ENCODE assay signal across 28 cellular contexts in genomic region chr11:113789675-113790320, GRCh38. TPM values are rescaled to one million over a fixed set of nuclear protein-coding genes. Genes with fewer than 3 reads are reported as not detected.
DNase-seq lines count a peak whose midpoint lies in the region; ATAC-seq, FAIRE-seq and TF ChIP-seq lines count a peak whose summit lies in the region.
"Had no signal": no experiment of that assay in that cellular context is flagged by ENCODE, and none has a peak within 500 bp of the region (broad histone marks: within the 10 kb centered on the region; RNA-seq: fewer than 3 reads in every experiment).

No MANE protein-coding gene starts in this region.

- no peak for TF ChIP-seq CTCF in HepG2 (CRISPR knock-in tag; IDR thresholded peaks at IDR 0.05)
- no peak for TF ChIP-seq CTCF in right lobe of liver (IDR thresholded peaks at IDR 0.05)
- TF ChIP-seq CTCF in Panc1 (IDR thresholded peaks at IDR 0.05) = no peak
- no peak for TF ChIP-seq CTCF in GM10266 (IDR thresholded peaks at IDR 0.05; ENCODE audit: control insufficient read depth, insufficient read depth, low read depth, missing control alignments)
- no peak for TF ChIP-seq CTCF in BE2C (IDR thresholded peaks at IDR 0.05; ENCODE audit: low read depth, low read length)

- in situ Hi-C loops in HepG2 (cut with HindIII; ENCODE audit: extremely low pct_ligation_motif_present, low pct_unique_long_range_greater_than_20kb) (no loop called here), Panc1 (cut with HindIII; ENCODE audit: low pct_unique_long_range_greater_than_20kb, low sequenced_read_pairs) (no loop called here)

- no peaks in the 10 kb centered on the region for H3K36me3 ChIP-seq in HepG2 (replicated peaks in 1 of 2; ENCODE audit: control insufficient read depth in 1 of 2, insufficient read depth in 2 of 2, low read length in 2 of 2)
- no peaks in the 10 kb centered on the region for H3K36me3 ChIP-seq in right lobe of liver
- no peaks in the 10 kb centered on the region for H3K36me3 ChIP-seq in Panc1 (ENCODE audit: control insufficient read depth, insufficient read depth, low read length)
- H3K36me3 ChIP-seq in BE2C = no peaks in the 10 kb centered on the region

- FAIRE-seq in HepG2 (lab: Jason Lieb, UNC) = no peak
- FAIRE-seq: A549, GM12891, H1 had no signal

- BruUV-seq in HepG2 (replicated peaks; lab: Mats Ljungman, UMichigan) (no TSS peak), Panc1 (replicated peaks; lab: Mats Ljungman, UMichigan) (no TSS peak)

- H3K4me2 ChIP-seq in HepG2 (ENCODE audit: low read depth, low read length) = no peak overlapping the region
- H3K4me2 ChIP-seq: A549 had no signal

- no peaks in the 10 kb centered on the region for H3K4me1 ChIP-seq in HepG2 (ENCODE audit: insufficient read depth, low read length)
- H3K4me1 ChIP-seq in right lobe of liver = no peaks in the 10 kb centered on the region
- no peaks in the 10 kb centered on the region for H3K4me1 ChIP-seq in Panc1 (ENCODE audit: control insufficient read depth, insufficient read depth, low read length)
- no peaks in the 10 kb centered on the region for H3K4me1 ChIP-seq in BE2C
- H3K4me1 ChIP-seq: A549 had no signal

- intact Hi-C loops in HepG2 (cut with micrococcal nuclease; ENCODE audit: unreplicated experiment) (no loop called here), right lobe of liver (cut with DNase I) (no loop called here), Panc1 (cut with micrococcal nuclease; ENCODE audit: unreplicated experiment) (no loop called here)

- POLR2A ChIA-PET in HepG2 (lab: Yijun Ruan, JAX) (no interaction called here), Panc1 (lab: Charles Lee) (no interaction called here)

- no peaks in the 10 kb centered on the region; a peak in 2 of 5 replicates for H3K27me3 ChIP-seq in HepG2 (ENCODE audit: control insufficient read depth in 1 of 2, insufficient read depth in 2 of 2, low read length in 2 of 2)
- H3K27me3 ChIP-seq in right lobe of liver = no peaks in the 10 kb centered on the region
- H3K27me3 ChIP-seq in Panc1 (ENCODE audit: control insufficient read depth, insufficient read depth, low read length) = no peaks in the 10 kb centered on the region
- H3K27me3 ChIP-seq in BE2C = no peaks in the 10 kb centered on the region

- H3K79me2 ChIP-seq in HepG2 (ENCODE audit: insufficient read depth, low read length) = no peaks in the 10 kb centered on the region

- 93% methylated on average over 25 of the region's 35 CpGs for WGBS in HepG2 (ENCODE audit: low lambda C conversion rate)
- WGBS in right lobe of liver (ENCODE audit: insufficient coverage, low coverage, low lambda C conversion rate, missing lambda C conversion rate) = 89% methylated on average over 16 of the region's 35 CpGs

- ATAC-seq in HepG2 (0 out of 3 replicates have a peak, but pooled peaks have one; percentile 31), right lobe of liver (no peak), Panc1 (peak; percentile 56; the same call in 1 of the 2 replicates)
- ATAC-seq: A549 had no signal

- TF ChIP-seq RAD21 in HepG2 (CRISPR knock-in tag; IDR thresholded peaks at IDR 0.05) = no peak

- H3K27ac ChIP-seq in HepG2 (ENCODE audit: extremely low read length, insufficient read depth, low read length) (no peak overlapping the region), right lobe of liver (no peak overlapping the region), Panc1 (ENCODE audit: low read length) (no peak overlapping the region)
- H3K27ac ChIP-seq: A549, RWPE1, SK-N-MC had no signal

- H4K20me1 ChIP-seq in HepG2 (ENCODE audit: insufficient read depth, low read length) = no peaks in the 10 kb centered on the region

- CTCF ChIA-PET in HepG2 (lab: Yijun Ruan, JAX; ENCODE audit: low intra/inter-chr PET ratio, low total read pairs) = no interaction called here
- CTCF ChIA-PET in Panc1 (lab: Charles Lee) = no interaction called here

- DNase-seq in HepG2 (ENCODE audit: low spot score) (no peak), right lobe of liver (no peak), Panc1 (ENCODE audit: low read depth, low spot score) (no peak), iPS-NIHi11 (ENCODE audit: low spot score) (peak; percentile 21), GM10266 (ENCODE audit: extremely low spot score) (no peak), BE2C (no peak)
- no peak for DNase-seq in stimulated activated CD8-positive, alpha-beta memory T cell treated with anti-CD3 and anti-CD28 coated beads, Interleukin-4, amount 100 ng/mL, for 48 hours
- DNase-seq: AML-193; C1 segment of cervical spinal cord; CD4-positive, alpha-beta memory T cell; COR-L47; DMS79; EL; GDM1; NCI-H1048; NCI-H1417; NCI-H1694 treated with DMSO at 0.1 percent for 48 hours; NCI-H2081; NCI-H2227 treated with DMSO at 0.1 percent for 48 hours; NCI-H526 treated with DMSO at 0.1 percent for 48 hours; SIG-M5 had no signal

- TF ChIP-seq EP300 in HepG2 (IDR thresholded peaks at IDR 0.05; ENCODE audit: low read depth in 2 of 2, low read length in 2 of 2) (no peak), HepG2 (CRISPR knock-in tag; IDR thresholded peaks at IDR 0.05; ENCODE audit: borderline replicate concordance) (no peak)

- no peak overlapping the region for H2AFZ ChIP-seq in HepG2 (ENCODE audit: low read length)

- no peak overlapping the region for H3K9ac ChIP-seq in HepG2 (ENCODE audit: insufficient read depth, low read depth, low read length)

- H3K9me3 ChIP-seq in HepG2 (ENCODE audit: low read length) = no peaks in the 10 kb centered on the region
- H3K9me3 ChIP-seq in right lobe of liver = no peaks in the 10 kb centered on the region
- no peaks in the 10 kb centered on the region for H3K9me3 ChIP-seq in Panc1 (ENCODE audit: control insufficient read depth, insufficient read depth, low read depth, low read length)
- H3K9me3 ChIP-seq in BE2C = no peaks in the 10 kb centered on the region
- H3K9me3 ChIP-seq: A549 had no signal

- H3K4me3 ChIP-seq in HepG2 (replicated peaks in 1 of 3; ENCODE audit: insufficient read depth in 1 of 3, low read depth in 2 of 3, low read length in 3 of 3) = no peak overlapping the region
- no peak overlapping the region for H3K4me3 ChIP-seq in right lobe of liver
- no peak overlapping the region for H3K4me3 ChIP-seq in Panc1 (ENCODE audit: low read depth in 2 of 2, low read length in 2 of 2)
- no peak overlapping the region for H3K4me3 ChIP-seq in BE2C (ENCODE audit: low read depth, low read length)
- H3K4me3 ChIP-seq: A549, SK-N-MC had no signal

- TF ChIP-seq POLR2A in HepG2 (IDR thresholded peaks at IDR 0.05; ENCODE audit: insufficient read depth in 1 of 2, low read depth in 2 of 2, low read length in 2 of 2) (no peak), right lobe of liver (IDR thresholded peaks at IDR 0.05) (no peak)

RNA-seq across cellular contexts. Expression of gene CLDN25, which starts 10.2 kb away (rescaled TPM):
- not detected in 2 replicates for total RNA-seq in HepG2 (2016; rRNA removed; fragmentation: Illumina TruSeq; extraction: Trizol)
- total RNA-seq in HepG2 (2016; cell fraction: cytosol; rRNA removed; fragmentation: Illumina TruSeq; extraction: Trizol; ENCODE audit: low read depth) = not detected in 2 replicates
- total RNA-seq in HepG2 (2016; cell fraction: insoluble cytoplasmic fraction; rRNA removed; fragmentation: Illumina TruSeq; extraction: Trizol) = not detected in 2 replicates
- not detected in 2 replicates for total RNA-seq in HepG2 (2016; cell fraction: membrane; rRNA removed; fragmentation: Illumina TruSeq; extraction: Trizol)
- total RNA-seq in HepG2 (2016; cell fraction: nucleus; rRNA removed; fragmentation: Illumina TruSeq; extraction: Trizol) = not detected in 2 replicates
- not detected in 2 replicates for polyA plus RNA-seq in HepG2 (2011; rRNA removed)
- polyA plus RNA-seq in HepG2 (2011; cell fraction: cytosol; rRNA removed) = not detected in 2 replicates
- polyA plus RNA-seq in HepG2 (2011; cell fraction: nucleus; rRNA removed) = not detected in 2 replicates
- polyA plus RNA-seq in HepG2 (2012) = not detected in 2 replicates
- polyA plus RNA-seq in HepG2 (2016; cell fraction: cytosol; fragmentation: Illumina TruSeq; extraction: Trizol; ENCODE audit: low read depth) = not detected in 2 replicates
- polyA plus RNA-seq in HepG2 (2016; cell fraction: insoluble cytoplasmic fraction; fragmentation: Illumina TruSeq; extraction: Trizol; ENCODE audit: low read depth) = not detected in 2 replicates
- not detected in 2 replicates for polyA plus RNA-seq in HepG2 (2016; cell fraction: membrane; fragmentation: Illumina TruSeq; extraction: Trizol; ENCODE audit: low read depth)
- polyA plus RNA-seq in HepG2 (2016; cell fraction: nucleus; fragmentation: Illumina TruSeq; extraction: Trizol; ENCODE audit: insufficient read depth, low read depth) = not detected in 2 replicates
- polyA minus RNA-seq in HepG2 (2011; rRNA and poly(A)+ RNA removed; ENCODE audit: low replicate concordance) = not detected in 2 replicates
- not detected in 2 replicates for polyA minus RNA-seq in HepG2 (2011; cell fraction: cytosol; rRNA and poly(A)+ RNA removed)
- polyA minus RNA-seq in HepG2 (2011; cell fraction: nucleus; rRNA and poly(A)+ RNA removed) = not detected in 2 replicates
- total RNA-seq in right lobe of liver = not detected
- total RNA-seq in Panc1 (2021; ENCODE audit: unreplicated experiment) = not detected
- not detected for polyA plus RNA-seq in Panc1 (2012; ENCODE audit: insufficient read length)
- not detected for polyA plus RNA-seq in BE2C (2012; ENCODE audit: insufficient read depth, insufficient read length, low read depth)
- total RNA-seq: CD4-positive, alpha-beta memory T cell; H1; NCI-H460 had no signal
- polyA plus RNA-seq: A549; CD4-positive, alpha-beta memory T cell; H1; IgD-negative memory B cell had no signal

RNA-seq across cellular contexts. Expression of gene ZW10, which starts 16.3 kb away (rescaled TPM):
- total RNA-seq in HepG2 (2016; rRNA removed; fragmentation: Illumina TruSeq; extraction: Trizol) = 31.3 and 43.4 TPM in 2 replicates
- total RNA-seq in HepG2 (2016; cell fraction: cytosol; rRNA removed; fragmentation: Illumina TruSeq; extraction: Trizol; ENCODE audit: low read depth) = 4.9 TPM in 2 replicates
- total RNA-seq in HepG2 (2016; cell fraction: insoluble cytoplasmic fraction; rRNA removed; fragmentation: Illumina TruSeq; extraction: Trizol) = 30.5 and 40.9 TPM in 2 replicates
- total RNA-seq in HepG2 (2016; cell fraction: membrane; rRNA removed; fragmentation: Illumina TruSeq; extraction: Trizol) = 9.4 and 12.9 TPM in 2 replicates
- 19.5 and 21.6 TPM in 2 replicates for total RNA-seq in HepG2 (2016; cell fraction: nucleus; rRNA removed; fragmentation: Illumina TruSeq; extraction: Trizol)
- polyA plus RNA-seq in HepG2 (2011; rRNA removed) = 5.1 and 5.8 TPM in 2 replicates
- polyA plus RNA-seq in HepG2 (2011; cell fraction: cytosol; rRNA removed) = 3.2 and 4.7 TPM in 2 replicates
- polyA plus RNA-seq in HepG2 (2011; cell fraction: nucleus; rRNA removed) = 3.5 and 3.6 TPM in 2 replicates
- 7.4 and 9.3 TPM in 2 replicates for polyA plus RNA-seq in HepG2 (2012)
- polyA plus RNA-seq in HepG2 (2016; cell fraction: cytosol; fragmentation: Illumina TruSeq; extraction: Trizol; ENCODE audit: low read depth) = 2.2 and 2.8 TPM in 2 replicates
- 29.4 and 30.1 TPM in 2 replicates for polyA plus RNA-seq in HepG2 (2016; cell fraction: insoluble cytoplasmic fraction; fragmentation: Illumina TruSeq; extraction: Trizol; ENCODE audit: low read depth)
- 3.7 and 5.5 TPM in 2 replicates for polyA plus RNA-seq in HepG2 (2016; cell fraction: membrane; fragmentation: Illumina TruSeq; extraction: Trizol; ENCODE audit: low read depth)
- polyA plus RNA-seq in HepG2 (2016; cell fraction: nucleus; fragmentation: Illumina TruSeq; extraction: Trizol; ENCODE audit: insufficient read depth, low read depth) = 16.7 and 17.4 TPM in 2 replicates
- polyA minus RNA-seq in HepG2 (2011; rRNA and poly(A)+ RNA removed; ENCODE audit: low replicate concordance) = 5.1 and 10.4 TPM in 2 replicates
- 6.2 and 7.2 TPM in 2 replicates for polyA minus RNA-seq in HepG2 (2011; cell fraction: cytosol; rRNA and poly(A)+ RNA removed)
- polyA minus RNA-seq in HepG2 (2011; cell fraction: nucleus; rRNA and poly(A)+ RNA removed) = 17.3 and 18.2 TPM in 2 replicates
- 10 to 100 TPM in 1 of 6 experiments, 1 to 10 TPM in 5; 7.3 to 10.8 (median 8.5) TPM for total RNA-seq in right lobe of liver
- 31.5 TPM for total RNA-seq in Panc1 (2021; ENCODE audit: unreplicated experiment)
- 15.7 TPM for polyA plus RNA-seq in Panc1 (2012; ENCODE audit: insufficient read length)
- 12.3 TPM for polyA plus RNA-seq in BE2C (2012; ENCODE audit: insufficient read depth, insufficient read length, low read depth)

Comparison
In these comparisons a context has a peak if more than half of its experiments do, and no peak if none do; other contexts are left out.
1. ATAC-seq: peak in HepG2 (single experiment) and Panc1 (single experiment); none in right lobe of liver (0 of 4).